Comparison of ENCODE assay signal across 8 cellular contexts in genomic region chr1:45685308-45686080, GRCh38. TPM values are rescaled to one million over a fixed set of nuclear protein-coding genes. Genes with fewer than 3 reads are reported as not detected.
DNase-seq lines count a peak whose midpoint lies in the region; ATAC-seq and TF ChIP-seq lines count a peak whose summit lies in the region.

No MANE protein-coding gene starts in this region.

- no peak overlapping the region for H3K4ac ChIP-seq in neuronal stem cell (ENCODE audit: low read length)

- WGBS in neuronal stem cell (ENCODE audit: extremely low coverage in 2 of 2, insufficient read length in 2 of 2, insufficient replicate concordance in 1 of 2), 2 donors = no CpG with 5 or more reads among the region's 14 CpGs

- H2AK5ac ChIP-seq in neuronal stem cell (ENCODE audit: low read depth, low read length) = no peak overlapping the region

- H3K4me1 Mint-ChIP-seq in activated CD8-positive, alpha-beta memory T cell treated with anti-CD3 and anti-CD28 coated beads, Interleukin-2, amount 10 ng/mL, durations not matched to agents 7 days and 5 days = peaks cover 43% of the 10 kb centered on the region

- no peaks in the 10 kb centered on the region for H3K9me3 ChIP-seq in neuronal stem cell (replicated peaks in 1 of 2; ENCODE audit: control insufficient read depth in 2 of 2, insufficient read depth in 1 of 2, low read depth in 1 of 2, low read length in 2 of 2)

- peak overlapping the region; percentile 94 for H3K18ac ChIP-seq in neuronal stem cell (ENCODE audit: low read length)

- H3K14ac ChIP-seq in neuronal stem cell (ENCODE audit: low read length) = no peak overlapping the region

- H3K36me3 ChIP-seq in neuronal stem cell (replicated peaks in 1 of 2; ENCODE audit: control insufficient read depth in 2 of 2, insufficient read depth in 2 of 2, low read length in 2 of 2) = peaks cover 0 to 11% of the 10 kb centered on the region in 2 donors

- H4K8ac ChIP-seq in neuronal stem cell (ENCODE audit: low read depth, low read length) = no peak overlapping the region

- H3K4me3 ChIP-seq in epithelial cell of proximal tubule (ENCODE audit: low read depth, low read length) = peak overlapping the region; percentile 93
- H3K4me3 ChIP-seq in neuronal stem cell (ENCODE audit: low read length in 2 of 2) = peak overlapping the region; percentile 74 to 94

- H3K23ac ChIP-seq in neuronal stem cell (ENCODE audit: low read depth, low read length, poor library complexity) = no peak overlapping the region

- H2BK12ac ChIP-seq in neuronal stem cell (ENCODE audit: low read length) = no peak overlapping the region

- no peak overlapping the region for H3K9ac ChIP-seq in neuronal stem cell (ENCODE audit: low read depth, low read length, poor library complexity)

- H3K27me3 ChIP-seq in neuronal stem cell (ENCODE audit: control insufficient read depth in 3 of 3, insufficient read depth in 3 of 3, low read depth in 1 of 3, low read length in 3 of 3) = no peaks in the 10 kb centered on the region

- H4K91ac ChIP-seq in neuronal stem cell (ENCODE audit: low read depth, low read length, poor library complexity) = no peak overlapping the region

- H3K27ac ChIP-seq in neuronal stem cell (replicated peaks; ENCODE audit: low read length) = peak overlapping the region; percentile 91

- DNase-seq in activated CD8-positive, alpha-beta memory T cell treated with anti-CD3 and anti-CD28 coated beads, Interleukin-2, amount 10 ng/mL, durations not matched to agents 7 days and 5 days = no peak
- no peak for DNase-seq in activated CD8-positive, alpha-beta memory T cell treated with anti-CD3 and anti-CD28 coated beads, Interleukin-2, amount 50 U/mL, for 4 hours
- DNase-seq in RKO (ENCODE audit: low spot score) (peak; percentile 30), epithelial cell of proximal tubule (ENCODE audit: low read depth) (no peak), neuronal stem cell (ENCODE audit: low spot score) (no peak), NCI-H774 (lab: John Stamatoyannopoulos, UW) (no peak), NCI-H82 (lab: John Stamatoyannopoulos, UW) (no peak), LoVo (ENCODE audit: low spot score) (no peak)

- CTCF ChIA-PET in activated CD8-positive, alpha-beta memory T cell treated with anti-CD3 and anti-CD28 coated beads, Interleukin-2, amount 10 ng/mL, durations not matched to agents 7 days and 5 days (lab: Charles Lee) = interaction anchor here (0.6 to 1.8 kb wide), 10 partner anchors 9 to 559 kb away, joined by 3 to 5 read pairs (median 3); partner anchors contain the start of gene IPP

- no peak for ATAC-seq in activated CD8-positive, alpha-beta memory T cell treated with anti-CD3 and anti-CD28 coated beads, Interleukin-2, amount 10 ng/mL, durations not matched to agents 7 days and 5 days

- H2BK5ac ChIP-seq in neuronal stem cell (ENCODE audit: low read length) = no peak overlapping the region

- no peaks in the 10 kb centered on the region for H3K9me3 Mint-ChIP-seq in activated CD8-positive, alpha-beta memory T cell treated with anti-CD3 and anti-CD28 coated beads, Interleukin-2, amount 10 ng/mL, durations not matched to agents 7 days and 5 days (ENCODE audit: low read depth)

- peaks cover 13% of the 10 kb centered on the region for H3K36me3 Mint-ChIP-seq in activated CD8-positive, alpha-beta memory T cell treated with anti-CD3 and anti-CD28 coated beads, Interleukin-2, amount 10 ng/mL, durations not matched to agents 7 days and 5 days

- H2AFZ ChIP-seq in neuronal stem cell (ENCODE audit: low read length) = peak overlapping the region; percentile 93

- no peaks in the 10 kb centered on the region for H3K27me3 Mint-ChIP-seq in activated CD8-positive, alpha-beta memory T cell treated with anti-CD3 and anti-CD28 coated beads, Interleukin-2, amount 10 ng/mL, durations not matched to agents 7 days and 5 days

- H3K4me2 ChIP-seq in neuronal stem cell (ENCODE audit: insufficient read depth, low read length, poor library complexity, severe bottlenecking) = peak overlapping the region; percentile 34

- peaks cover 2 to 4% of the 10 kb centered on the region in 2 donors for H3K4me1 ChIP-seq in neuronal stem cell (ENCODE audit: control insufficient read depth in 2 of 2, insufficient read depth in 1 of 2, low read depth in 1 of 2, low read length in 2 of 2)

- peaks cover 2% of the 10 kb centered on the region for H3K79me1 ChIP-seq in neuronal stem cell (ENCODE audit: low read depth, low read length)

- peak overlapping the region; percentile 98 for H3K27ac Mint-ChIP-seq in activated CD8-positive, alpha-beta memory T cell treated with anti-CD3 and anti-CD28 coated beads, Interleukin-2, amount 10 ng/mL, durations not matched to agents 7 days and 5 days

- no peak overlapping the region for H2BK15ac ChIP-seq in neuronal stem cell (ENCODE audit: low read length)

- peak overlapping the region; percentile 91 for H3K4me3 Mint-ChIP-seq in activated CD8-positive, alpha-beta memory T cell treated with anti-CD3 and anti-CD28 coated beads, Interleukin-2, amount 10 ng/mL, durations not matched to agents 7 days and 5 days

- TF ChIP-seq CTCF in epithelial cell of proximal tubule (conservative IDR thresholded peaks at IDR 0.05; ENCODE audit: low read depth, low read length) = no peak

- H2BK120ac ChIP-seq in neuronal stem cell (ENCODE audit: low read depth, low read length) = no peak overlapping the region

RNA-seq across cellular contexts. Expression of gene GPBP1L1, which starts 0.8 kb away (rescaled TPM):
- total RNA-seq in activated CD8-positive, alpha-beta memory T cell treated with anti-CD3 and anti-CD28 coated beads, Interleukin-2, amount 10 ng/mL, durations not matched to agents 7 days and 5 days = 100 to 1,000 TPM; 110 to 111 TPM
- total RNA-seq in epithelial cell of proximal tubule = 57.1 and 87.8 TPM in 2 replicates
- polyA plus RNA-seq in neuronal stem cell (2013, experiment 1 of 2) = 75.0 TPM
- 72.5 TPM for polyA plus RNA-seq in neuronal stem cell (2013, experiment 2 of 2)

RNA-seq across cellular contexts. Expression of gene TMEM69, which starts 2.5 kb away (rescaled TPM):
- 10 to 100 TPM; 20.9 to 24.0 TPM for total RNA-seq in activated CD8-positive, alpha-beta memory T cell treated with anti-CD3 and anti-CD28 coated beads, Interleukin-2, amount 10 ng/mL, durations not matched to agents 7 days and 5 days
- 43.8 and 54.5 TPM in 2 replicates for total RNA-seq in epithelial cell of proximal tubule
- polyA plus RNA-seq in neuronal stem cell (2013, experiment 1 of 2) = 43.2 TPM
- 44.9 TPM for polyA plus RNA-seq in neuronal stem cell (2013, experiment 2 of 2)
